Comparison of ENCODE assay signal across 8 cellular contexts in genomic region chr1:90964444-90965035, GRCh38. TPM values are rescaled to one million over a fixed set of nuclear protein-coding genes. Genes with fewer than 3 reads are reported as not detected.
DNase-seq lines count a peak whose midpoint lies in the region; ATAC-seq and TF ChIP-seq lines count a peak whose summit lies in the region.

No MANE protein-coding gene starts in this region.

- TF ChIP-seq CTCF in dorsolateral prefrontal cortex (IDR thresholded peaks at IDR 0.05 in 54 of 56, conservative IDR thresholded peaks at IDR 0.05 in 2 of 56; ENCODE audit: low read depth in 1 of 56, partially characterized antibody in 56 of 56) = peak in 55 of 56 donors; percentile 34 to 85 (median 63)
- peak; percentile 51 for TF ChIP-seq CTCF in psoas muscle (IDR thresholded peaks at IDR 0.05)
- TF ChIP-seq CTCF in nephron progenitor cell (IDR thresholded peaks at IDR 0.05) = no peak

- no peak overlapping the region for H3K4me3 ChIP-seq in dorsolateral prefrontal cortex
- H3K4me3 ChIP-seq in psoas muscle = no peak overlapping the region

- peaks cover 8% of the 10 kb centered on the region for H3K9me3 Mint-ChIP-seq in nephron progenitor cell

- H3K9me3 ChIP-seq in psoas muscle = no peaks in the 10 kb centered on the region

- intact Hi-C loops in dorsolateral prefrontal cortex (cut with DNase I) = loop anchor here (5.0 to 10.0 kb wide), 4 partner anchors 112 to 390 kb away; no protein-coding TSS in a partner anchor
- intact Hi-C loops in psoas muscle (cut with DNase I) = loop anchor here (5.0 to 10.0 kb wide), 3 partner anchors 242 to 382 kb away; partner anchors contain the start of gene BARHL2 (in 1 of the 2)

- H3K27ac ChIP-seq in dorsolateral prefrontal cortex = peak overlapping the region in 10 of 59 donors; percentile 2 to 59 (median 17)
- no peak overlapping the region for H3K27ac ChIP-seq in psoas muscle

- H3K4me3 Mint-ChIP-seq in nephron progenitor cell = no peak overlapping the region

- ATAC-seq in psoas muscle = peak in 2 of 4 donors; percentile 55 to 58
- ATAC-seq in GM19023 (IDR thresholded peaks at IDR 0.05; ENCODE audit: unreplicated experiment) = no peak

- DNase-seq in NCI-H2171 treated with DMSO at 0.1 percent for 48 hours (lab: John Stamatoyannopoulos, UW) = peak; percentile 12
- no peak for DNase-seq in NCI-H2171 (lab: John Stamatoyannopoulos, UW)
- peak; percentile 29 for DNase-seq in NCI-H2227 (lab: John Stamatoyannopoulos, UW; ENCODE audit: unreplicated experiment)
- no peak for DNase-seq in dorsolateral prefrontal cortex
- no peak for DNase-seq in psoas muscle
- no peak for DNase-seq in activated CD8-positive, alpha-beta memory T cell treated with anti-CD3 and anti-CD28 coated beads, Interleukin-2, amount 50 U/mL, for 48 hours
- no peak for DNase-seq in nephron progenitor cell

- H3K27ac Mint-ChIP-seq in nephron progenitor cell = no peak overlapping the region

- H3K36me3 Mint-ChIP-seq in nephron progenitor cell (ENCODE audit: low read depth) = peaks cover 36% of the 10 kb centered on the region

- no peaks in the 10 kb centered on the region for H3K27me3 Mint-ChIP-seq in nephron progenitor cell (ENCODE audit: low read depth, poor library complexity)

- no peaks in the 10 kb centered on the region for H3K36me3 ChIP-seq in psoas muscle (ENCODE audit: insufficient read depth in 1 of 2, low read depth in 1 of 2)

- H3K27me3 ChIP-seq in dorsolateral prefrontal cortex = no peaks in the 10 kb centered on the region
- H3K27me3 ChIP-seq in psoas muscle (ENCODE audit: insufficient read depth in 3 of 3, low read length in 2 of 3) = no peaks in the 10 kb centered on the region

- 43 to 80% (median 59%) methylated on average over 1 of the region's 1 CpG for WGBS in psoas muscle, 3 donors

- H3K4me1 ChIP-seq in psoas muscle = peaks cover 43% of the 10 kb centered on the region

- no peaks in the 10 kb centered on the region for H3K4me1 Mint-ChIP-seq in nephron progenitor cell

RNA-seq across cellular contexts. Expression of gene ZNF644, which starts 57.3 kb away (rescaled TPM):
- 100 to 1,000 TPM in 4 of 120 experiments, 10 to 100 TPM in 116; 55.9 to 109 (median 75.5) TPM for total RNA-seq in dorsolateral prefrontal cortex
- 10 to 100 TPM; 27.5 to 35.6 (median 34.1) TPM for total RNA-seq in psoas muscle
- polyA plus RNA-seq in psoas muscle = 10 to 100 TPM; 16.3 to 24.1 (median 16.7) TPM

Comparison
In these comparisons a context has a peak if more than half of its experiments do, and no peak if none do; other contexts are left out.
1. DNase-seq: peak in NCI-H2171 treated with DMSO at 0.1 percent for 48 hours (single experiment) and NCI-H2227 (single experiment); none in NCI-H2171 (single experiment), dorsolateral prefrontal cortex (0 of 10), psoas muscle (0 of 2), activated CD8-positive, alpha-beta memory T cell treated with anti-CD3 and anti-CD28 coated beads, Interleukin-2, amount 50 U/mL, for 48 hours (single experiment) and nephron progenitor cell (single experiment).